ENCODE assay signal across 8 cellular contexts in the genomic region with DNA sequence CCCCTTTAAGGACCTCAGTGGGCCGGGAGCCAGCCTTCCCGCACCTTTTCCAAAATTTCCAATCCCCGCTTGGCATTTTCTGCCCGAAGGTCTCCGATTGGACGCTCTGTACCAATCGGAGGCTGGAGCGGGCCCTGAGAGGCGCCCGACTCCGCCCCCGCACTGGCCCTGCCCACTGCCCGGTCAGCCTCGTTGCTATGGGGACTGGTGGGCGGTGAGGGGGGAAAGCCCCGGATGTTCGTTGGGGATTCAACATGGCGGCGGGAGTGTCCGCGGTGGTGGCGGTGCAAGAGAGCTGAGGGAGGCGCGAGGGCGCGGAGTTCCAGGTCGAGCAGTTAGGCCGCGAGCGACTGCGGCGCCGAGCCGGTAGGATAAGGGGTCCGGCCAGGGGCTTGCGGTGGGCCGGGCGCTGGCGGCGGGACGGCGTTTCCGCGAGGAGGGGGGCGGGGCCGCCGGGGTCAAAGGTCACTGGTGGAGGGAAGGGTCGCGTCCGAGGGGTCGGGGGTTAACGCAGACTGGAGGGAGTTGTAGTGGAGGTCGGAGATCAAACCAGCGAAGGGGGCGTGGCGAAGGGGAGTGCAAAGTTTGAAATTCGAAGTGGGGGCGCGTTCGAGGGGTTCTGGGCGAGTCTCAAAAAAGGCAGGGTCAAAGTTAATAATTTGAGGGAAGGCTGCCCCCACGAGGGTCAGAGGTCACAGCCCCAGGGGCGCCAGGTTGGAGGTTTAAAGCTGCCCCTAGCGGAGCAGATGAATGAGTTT. TPM values are rescaled to one million over a fixed set of nuclear protein-coding genes. Genes with fewer than 3 reads are reported as not detected.
DNase-seq lines count a peak whose midpoint lies in the region; ATAC-seq and FAIRE-seq lines count a peak whose summit lies in the region.

A gene (plus strand): TSS at position 233 of the 758 bp plus-strand sequence. CDS start 43,768 bp downstream, outside the sequence.

- H3K36me3 ChIP-seq in KOPT-K1 (ENCODE audit: insufficient read depth, low read length), result no peaks in the 10 kb centered on the region
- H3K36me3 ChIP-seq in muscle layer of duodenum (ENCODE audit: control insufficient read depth in 1 of 2, insufficient read depth in 2 of 2, low read length in 2 of 2), result no peaks in the 10 kb centered on the region

- no peaks in the 10 kb centered on the region for H3K27me3 Mint-ChIP-seq in activated T-cell treated with anti-CD3 and anti-CD28 coated beads, Interleukin-2, amount 50 U/mL, for 72 hours (ENCODE audit: low read depth)

- peak within 1 kb of the TSS; percentile 78 to 97 for H3K4me3 ChIP-seq in muscle layer of duodenum (ENCODE audit: low read depth in 1 of 2, low read length in 2 of 2)

- H3K9me3 ChIP-seq in KOPT-K1 (ENCODE audit: insufficient read depth, low read length, poor library complexity, severe bottlenecking) (no peaks in the 10 kb centered on the region), muscle layer of duodenum (ENCODE audit: control insufficient read depth in 1 of 2, low read length in 2 of 2) (no peaks in the 10 kb centered on the region)

- H3K4me3 Mint-ChIP-seq in activated T-cell treated with anti-CD3 and anti-CD28 coated beads, Interleukin-2, amount 50 U/mL, for 72 hours, result peak within 1 kb of the TSS; percentile 79 to 85

- peak; percentile 92 for ATAC-seq in GM21737 (IDR thresholded peaks at IDR 0.05; ENCODE audit: unreplicated experiment)
- peak; percentile 99 for ATAC-seq in activated T-cell treated with anti-CD3 and anti-CD28 coated beads, Interleukin-2, amount 50 U/mL, for 72 hours (replicated peaks in 1 of 2)
- ATAC-seq in esophagus mucosa, result peak; percentile 97

- no peaks in the 10 kb centered on the region for H3K36me3 Mint-ChIP-seq in activated T-cell treated with anti-CD3 and anti-CD28 coated beads, Interleukin-2, amount 50 U/mL, for 72 hours (ENCODE audit: insufficient read depth in 2 of 2)

- peaks cover 47% of the 10 kb centered on the region for H3K4me1 Mint-ChIP-seq in activated T-cell treated with anti-CD3 and anti-CD28 coated beads, Interleukin-2, amount 50 U/mL, for 72 hours (ENCODE audit: low read depth)

- peak; percentile 85 for FAIRE-seq in RCC 7860 (lab: Jason Lieb, UNC)

- H3K9me3 Mint-ChIP-seq in activated T-cell treated with anti-CD3 and anti-CD28 coated beads, Interleukin-2, amount 50 U/mL, for 72 hours, result no peaks in the 10 kb centered on the region

- H3K27me3 ChIP-seq in muscle layer of duodenum (ENCODE audit: low read depth, low read length), result no peaks in the 10 kb centered on the region

- peak within 1 kb of the TSS; percentile 45 for H3K27ac Mint-ChIP-seq in activated T-cell treated with anti-CD3 and anti-CD28 coated beads, Interleukin-2, amount 50 U/mL, for 72 hours

- DNase-seq in DMS53 treated with DMSO at 0.1 percent for 48 hours (lab: John Stamatoyannopoulos, UW; ENCODE audit: unreplicated experiment) (peak; percentile 97), RCC 7860 (ENCODE audit: low spot score) (peak; percentile 91)
- peak; percentile 99 for DNase-seq in activated T-cell treated with anti-CD3 and anti-CD28 coated beads, Interleukin-2, amount 50 U/mL, for 72 hours
- DNase-seq in stimulated activated CD8-positive, alpha-beta memory T cell treated with anti-CD3 and anti-CD28 coated beads, Interleukin-7, amount 100 ng/mL, for 4 hours (ENCODE audit: low read depth in 2 of 2), result peak; percentile 91 to 94

- H3K27ac ChIP-seq in KOPT-K1 (ENCODE audit: low read depth, low read length, poor library complexity, severe bottlenecking), result peak within 1 kb of the TSS; percentile 83
- peak within 1 kb of the TSS; percentile 56 for H3K27ac ChIP-seq in muscle layer of duodenum (ENCODE audit: low read length)

- H3K4me1 ChIP-seq in muscle layer of duodenum (ENCODE audit: control insufficient read depth in 1 of 2, insufficient read depth in 2 of 2, low read length in 2 of 2), result peaks cover 0 to 33% of the 10 kb centered on the region in 2 donors

RNA-seq across cellular contexts. Expression of the gene that starts here (rescaled TPM):
- 10 to 100 TPM; 12.9 to 17.0 TPM for total RNA-seq in activated T-cell treated with anti-CD3 and anti-CD28 coated beads, Interleukin-2, amount 50 U/mL, for 72 hours
- total RNA-seq in esophagus mucosa, result 40.8 TPM

Comparison
In these comparisons a context has a peak if more than half of its experiments do, and no peak if none do; other contexts are left out.
1. Peak in every context shown above with its lines: DNase-seq, ATAC-seq, H3K4me3 ChIP-seq and H3K27ac ChIP-seq.